Comparison of ENCODE assay signal across 8 cellular contexts in the genomic region with DNA sequence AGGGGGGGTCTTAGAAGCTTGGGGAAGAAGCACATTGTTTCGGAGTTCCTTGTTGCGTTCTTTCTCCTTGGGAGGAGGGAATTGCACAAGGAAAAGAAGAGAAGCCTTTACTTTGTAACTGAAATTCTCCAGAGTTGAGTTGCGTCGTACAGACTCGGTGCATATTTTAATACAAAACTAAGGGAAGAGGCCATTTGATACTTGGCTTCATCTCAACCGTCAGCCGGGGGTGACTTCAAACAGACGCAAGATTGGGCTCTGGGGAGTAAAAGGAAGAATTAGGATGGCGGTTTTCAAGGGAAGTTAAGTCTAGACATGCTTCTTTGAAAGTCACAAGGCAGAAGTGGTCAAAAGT. TPM values are rescaled to one million over a fixed set of nuclear protein-coding genes. Genes with fewer than 3 reads are reported as not detected.
A peak's percentile ranks its signal among the peaks of the same experiment; 100 is the strongest.
DNase-seq lines count a peak whose midpoint lies in the region; ATAC-seq and TF ChIP-seq lines count a peak whose summit lies in the region.

No MANE protein-coding gene starts in this region.

- no peak for ATAC-seq in activated naive CD8-positive, alpha-beta T cell treated with anti-CD3 and anti-CD28 coated beads, Interleukin-2, amount 10 ng/mL, durations not matched to agents 7 days and 5 days (ENCODE audit: low read depth)
- ATAC-seq in GM21528 (IDR thresholded peaks at IDR 0.05; ENCODE audit: low FRiP score, unreplicated experiment): no peak

- peaks cover 14% of the 10 kb centered on the region for H3K4me1 Mint-ChIP-seq in activated naive CD8-positive, alpha-beta T cell treated with anti-CD3 and anti-CD28 coated beads, Interleukin-2, amount 10 ng/mL, durations not matched to agents 7 days and 5 days
- peaks cover 21 to 31% of the 10 kb centered on the region in 2 donors for H3K4me1 Mint-ChIP-seq in immature natural killer cell

- peak overlapping the region; percentile 83 for H3K4me3 Mint-ChIP-seq in activated naive CD8-positive, alpha-beta T cell treated with anti-CD3 and anti-CD28 coated beads, Interleukin-2, amount 10 ng/mL, durations not matched to agents 7 days and 5 days
- H3K4me3 Mint-ChIP-seq in immature natural killer cell: peak overlapping the region; percentile 10 to 77 (median 31)

- intact Hi-C loops in spleen (cut with DNase I; ENCODE audit: low total_unique reads): no loop called here

- peak overlapping the region; percentile 45 for H3K4me3 ChIP-seq in HFF-Myc (replicated peaks; ENCODE audit: low read depth, low read length)
- H3K4me3 ChIP-seq in spleen: peak overlapping the region; percentile 22 to 65 (median 43)

- WGBS in spleen, 5 donors: 0 to 6% (median 2%) methylated on average over 9 of the region's 9 CpGs

- POLR2A ChIA-PET in activated naive CD8-positive, alpha-beta T cell treated with anti-CD3 and anti-CD28 coated beads, Interleukin-2, amount 10 ng/mL, durations not matched to agents 7 days and 5 days (lab: Charles Lee): no interaction called here

- DNase-seq in HFF-Myc (ENCODE audit: extremely low read depth, low read depth) (no peak), immature natural killer cell (no peak), spleen (no peak), NCI-H1694 (lab: John Stamatoyannopoulos, UW) (no peak), islet precursor cell (no peak), NCI-H2196 (lab: John Stamatoyannopoulos, UW; ENCODE audit: unreplicated experiment) (no peak)
- DNase-seq in activated naive CD8-positive, alpha-beta T cell treated with anti-CD3 and anti-CD28 coated beads, Interleukin-2, amount 10 ng/mL, durations not matched to agents 7 days and 5 days: no peak

- TF ChIP-seq CTCF in HFF-Myc (IDR thresholded peaks at IDR 0.05; ENCODE audit: low read depth, low read length, missing control alignments): no peak
- TF ChIP-seq CTCF in spleen (IDR thresholded peaks at IDR 0.05 in 8 of 11, conservative IDR thresholded peaks at IDR 0.05 in 3 of 11): no peak

- no peaks in the 10 kb centered on the region for H3K9me3 ChIP-seq in spleen

- no peaks in the 10 kb centered on the region for H3K9me3 Mint-ChIP-seq in activated naive CD8-positive, alpha-beta T cell treated with anti-CD3 and anti-CD28 coated beads, Interleukin-2, amount 10 ng/mL, durations not matched to agents 7 days and 5 days
- peaks cover 0 to 5% (median 0%) of the 10 kb centered on the region in 6 donors for H3K9me3 Mint-ChIP-seq in immature natural killer cell

- H3K27ac ChIP-seq in spleen: no peak overlapping the region

- H3K36me3 Mint-ChIP-seq in activated naive CD8-positive, alpha-beta T cell treated with anti-CD3 and anti-CD28 coated beads, Interleukin-2, amount 10 ng/mL, durations not matched to agents 7 days and 5 days: no peaks in the 10 kb centered on the region
- peaks cover 0 to 7% (median 4%) of the 10 kb centered on the region in 3 donors for H3K36me3 Mint-ChIP-seq in immature natural killer cell

- H3K4me1 ChIP-seq in spleen: peaks cover 23 to 47% (median 42%) of the 10 kb centered on the region in 6 donors

- H3K36me3 ChIP-seq in spleen: no peaks in the 10 kb centered on the region

- H3K27ac Mint-ChIP-seq in activated naive CD8-positive, alpha-beta T cell treated with anti-CD3 and anti-CD28 coated beads, Interleukin-2, amount 10 ng/mL, durations not matched to agents 7 days and 5 days: no peak overlapping the region
- H3K27ac Mint-ChIP-seq in immature natural killer cell: no peak overlapping the region

- no peak for TF ChIP-seq POLR2A in spleen (IDR thresholded peaks at IDR 0.05)

- peaks cover 7 to 92% (median 61%) of the 10 kb centered on the region in 7 donors for H3K27me3 ChIP-seq in spleen (replicated peaks in 1 of 7)

- H3K27me3 Mint-ChIP-seq in activated naive CD8-positive, alpha-beta T cell treated with anti-CD3 and anti-CD28 coated beads, Interleukin-2, amount 10 ng/mL, durations not matched to agents 7 days and 5 days: peaks cover 77% of the 10 kb centered on the region
- peaks cover 12 to 23% (median 18%) of the 10 kb centered on the region in 3 donors for H3K27me3 Mint-ChIP-seq in immature natural killer cell (ENCODE audit: low read depth in 3 of 3)

RNA-seq across cellular contexts. Expression of gene PRR15, which starts 1.5 kb away (rescaled TPM):
- not detected for total RNA-seq in activated naive CD8-positive, alpha-beta T cell treated with anti-CD3 and anti-CD28 coated beads, Interleukin-2, amount 10 ng/mL, durations not matched to agents 7 days and 5 days
- polyA plus RNA-seq in immature natural killer cell (not detected), spleen (under 1 TPM in 2 of 3 donors, not detected in 1; 0.06 to 0.11 TPM)
- not detected for total RNA-seq in spleen
